In the genomic region with DNA sequence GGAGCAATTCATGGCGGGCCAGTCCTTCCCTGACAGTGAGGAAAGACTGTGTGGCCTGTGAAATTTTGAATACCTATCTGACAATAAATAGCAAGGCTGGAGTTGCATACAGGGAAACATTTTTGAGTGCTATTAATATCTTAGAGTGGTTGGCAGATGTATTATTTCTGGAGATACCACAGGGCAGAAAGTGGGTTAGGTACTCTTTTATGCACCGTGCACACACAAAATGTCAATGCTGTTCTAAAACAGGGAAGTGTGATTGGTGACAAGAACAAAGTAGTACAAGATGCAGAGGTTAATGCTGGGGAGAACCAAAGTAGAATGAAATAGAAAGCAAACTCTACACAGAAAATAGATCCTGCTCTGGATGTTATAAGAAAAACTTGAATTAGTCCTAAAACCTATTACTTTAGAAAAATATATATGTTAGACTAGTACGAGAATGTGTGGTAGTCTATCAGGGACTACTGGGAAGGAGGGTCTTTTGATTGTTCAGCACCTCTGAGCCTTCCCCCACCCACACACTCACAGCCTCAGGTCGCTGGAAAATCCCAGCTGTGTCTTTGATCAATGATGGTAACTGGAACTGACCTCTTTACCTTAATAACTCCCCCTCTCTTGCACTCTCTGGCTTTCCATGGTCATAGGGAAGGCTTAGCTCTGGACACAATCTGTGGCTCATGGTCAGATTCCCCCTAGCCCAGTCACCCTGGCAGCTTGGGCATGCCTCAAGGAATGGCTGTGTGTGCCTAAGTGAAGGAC, we compare ENCODE assay signal across 15 cellular contexts. TPM values are rescaled to one million over a fixed set of nuclear protein-coding genes. Genes with fewer than 3 reads are reported as not detected.
A peak's percentile ranks its signal among the peaks of the same experiment; 100 is the strongest.
DNase-seq lines count a peak whose midpoint lies in the region; ATAC-seq and TF ChIP-seq lines count a peak whose summit lies in the region.
"Had no signal": no experiment of that assay in that cellular context is flagged by ENCODE, and none has a peak within 500 bp of the region (broad histone marks: within the 10 kb centered on the region; RNA-seq: fewer than 3 reads in every experiment).

No MANE protein-coding gene starts in this region.

- H3K79me1 ChIP-seq in mesendoderm (ENCODE audit: low read length) = no peaks in the 10 kb centered on the region

- no peak overlapping the region for H2BK120ac ChIP-seq in mesendoderm (ENCODE audit: low read depth, low read length)

- no peak overlapping the region for H3K56ac ChIP-seq in mesendoderm (ENCODE audit: low read length)

- H4K5ac ChIP-seq in mesendoderm (ENCODE audit: low read length) = no peak overlapping the region

- H3K23ac ChIP-seq in mesendoderm (ENCODE audit: low read length) = no peak overlapping the region

- no peak overlapping the region for H2BK15ac ChIP-seq in mesendoderm (replicated peaks; ENCODE audit: low read depth)

- no peak overlapping the region for H3K18ac ChIP-seq in mesendoderm (ENCODE audit: low read length)

- no peak overlapping the region for H2AK5ac ChIP-seq in mesendoderm (ENCODE audit: low read length)

- H4K8ac ChIP-seq in mesendoderm (ENCODE audit: low read depth, low read length) = no peak overlapping the region

- H3K36me3 ChIP-seq in BLaER1 (no peaks in the 10 kb centered on the region), mesendoderm (ENCODE audit: control insufficient read depth, insufficient read depth, low read length) (no peaks in the 10 kb centered on the region)
- H3K36me3 ChIP-seq: sigmoid colon, tibial nerve had no signal

- ATAC-seq in GM18873 (IDR thresholded peaks at IDR 0.05; ENCODE audit: low FRiP score, unreplicated experiment) (peak; percentile 54), GM21717 (IDR thresholded peaks at IDR 0.05; ENCODE audit: unreplicated experiment) (peak; percentile 85), HG03108 (IDR thresholded peaks at IDR 0.05; ENCODE audit: unreplicated experiment) (peak; percentile 53), GM18861 (IDR thresholded peaks at IDR 0.05; ENCODE audit: unreplicated experiment) (no peak)

- WGBS in mesendoderm (ENCODE audit: extremely low coverage, insufficient coverage, low lambda C conversion rate) = no CpG with 5 or more reads among the region's 4 CpGs

- H3K4me1 ChIP-seq in BLaER1 = peaks cover 12% of the 10 kb centered on the region
- H3K4me1 ChIP-seq in mesendoderm (ENCODE audit: control insufficient read depth, low read depth, low read length) = no peaks in the 10 kb centered on the region
- H3K4me1 ChIP-seq: sigmoid colon, tibial nerve had no signal

- H3K27ac ChIP-seq in BLaER1 = no peak overlapping the region
- H3K27ac ChIP-seq in mesendoderm (ENCODE audit: low read depth, low read length) = no peak overlapping the region
- H3K27ac ChIP-seq: HL-60, sigmoid colon, tibial nerve had no signal

- intact Hi-C loops in head of caudate nucleus (cut with DNase I) = no loop called here

- H3K27me3 ChIP-seq in BLaER1 (no peaks in the 10 kb centered on the region), mesendoderm (ENCODE audit: insufficient read depth, low read length, poor library complexity) (no peaks in the 10 kb centered on the region)
- H3K27me3 ChIP-seq: sigmoid colon, tibial nerve had no signal

- no peak overlapping the region for H3K4ac ChIP-seq in mesendoderm (ENCODE audit: low read depth, low read length)

- H3K4me3 ChIP-seq in BLaER1 = no peak overlapping the region
- no peak overlapping the region for H3K4me3 ChIP-seq in mesendoderm (ENCODE audit: low read length)
- H3K4me3 ChIP-seq: sigmoid colon, tibial nerve had no signal

- H4K20me1 ChIP-seq in BLaER1 = no peaks in the 10 kb centered on the region

- H3K4me2 ChIP-seq in BLaER1 (peak overlapping the region; percentile 1; the same call in 1 of the 2 replicates), mesendoderm (ENCODE audit: low read length) (no peak overlapping the region)

- H3K9me3 ChIP-seq in BLaER1 = peaks cover 9% of the 10 kb centered on the region
- H3K9me3 ChIP-seq: sigmoid colon, tibial nerve had no signal

- TF ChIP-seq POLR2A in erythroblast (IDR thresholded peaks at IDR 0.05; ENCODE audit: low read length) = no peak

- no peak overlapping the region for H3K9ac ChIP-seq in BLaER1
- H3K9ac ChIP-seq in mesendoderm (ENCODE audit: low read length) = no peak overlapping the region

- DNase-seq in mesendoderm (no peak), erythroblast (lab: John Stamatoyannopoulos, UW) (no peak), head of caudate nucleus (no peak)
- DNase-seq: activated naive CD8-positive, alpha-beta T cell treated with anti-CD3 and anti-CD28 coated beads for 36 hours; cerebellar nuclear complex; DMS53; NCI-H2171; sigmoid colon had no signal

- H2BK5ac ChIP-seq in mesendoderm (ENCODE audit: low read length) = no peak overlapping the region

- no peaks in the 10 kb centered on the region for H3K79me2 ChIP-seq in mesendoderm (ENCODE audit: control insufficient read depth, insufficient read depth, low read length)

RNA-seq across cellular contexts. Expression of a gene that starts 58.2 kb away (rescaled TPM):
- polyA plus RNA-seq in mesendoderm (2013, experiment 1 of 2) = 2.4 TPM
- polyA plus RNA-seq in mesendoderm (2013, experiment 2 of 2) = 2.3 TPM
